Comparison of ENCODE assay signal across 25 cellular contexts in genomic region chr1:30642391-30643120, GRCh38.
"Had no signal": no experiment of that assay in that cellular context is flagged by ENCODE, and none has a peak within 500 bp of the region (broad histone marks: within the 10 kb centered on the region; RNA-seq: fewer than 3 reads in every experiment).

No MANE protein-coding gene starts in this region.

- ATAC-seq: esophagus mucosa; gastrocnemius medialis; left ventricle myocardium superior; mucosa of descending colon; natural killer cell treated with Interleukin-12 subunit alpha and Interleukin-12 subunit beta and Interleukin-15 and Interleukin-18, amount 100 ng/mL, for 72 hours; sciatic nerve; stimulated activated memory B cell treated with anti-CD40 and anti-IgM and Interleukin-4, amounts not matched to agents 10 μg/mL and 1 μg/mL and 100 μg/mL, for 72 hours; stimulated activated naive CD8-positive, alpha-beta T cell treated with anti-CD3 and anti-CD28 coated beads, Interleukin-15, Interleukin-2, amounts not matched to agents 100 U/mL and 50 U/mL, for 24 hours had no signal

- H3K27me3 ChIP-seq: right atrium auricular region, testis, uterus had no signal

- H3K9ac ChIP-seq: parathyroid adenoma had no signal

- H3K27ac Mint-ChIP-seq: memory B cell; naive B cell; natural killer cell treated with Interleukin-12 subunit alpha and Interleukin-12 subunit beta and Interleukin-15 and Interleukin-18, amount 100 ng/mL, for 72 hours; stimulated activated memory B cell treated with anti-CD40 and anti-IgM and Interleukin-4, amounts not matched to agents 10 μg/mL and 1 μg/mL and 100 μg/mL, for 72 hours; type B pancreatic cell had no signal

- H3K27ac ChIP-seq: dorsolateral prefrontal cortex, epithelial cell of prostate, gastrocnemius medialis, parathyroid adenoma, prostate gland, right atrium auricular region, testis, tibial artery, uterus had no signal

- H3K4me1 ChIP-seq: gastrocnemius medialis, parathyroid adenoma, prostate gland, right atrium auricular region, testis, tibial artery had no signal

- DNase-seq: effector CD4-positive, alpha-beta T cell; foreskin fibroblast; gastrocnemius medialis; left ventricle myocardium superior; mucosa of descending colon; naive B cell; stimulated activated CD4-positive, alpha-beta T cell treated with anti-CD3 and anti-CD28 coated beads, Interleukin-4, amount 100 ng/mL, for 4 hours; stimulated activated naive CD8-positive, alpha-beta T cell treated with anti-CD3 and anti-CD28 coated beads, Interleukin-15, Interleukin-2, amounts not matched to agents 100 U/mL and 50 U/mL, for 24 hours; substantia nigra; testis; tibial artery; uterus had no signal

- H3K36me3 Mint-ChIP-seq: memory B cell; natural killer cell treated with Interleukin-12 subunit alpha and Interleukin-12 subunit beta and Interleukin-15 and Interleukin-18, amount 100 ng/mL, for 72 hours; stimulated activated memory B cell treated with anti-CD40 and anti-IgM and Interleukin-4, amounts not matched to agents 10 μg/mL and 1 μg/mL and 100 μg/mL, for 72 hours; type B pancreatic cell had no signal

- H3K4me3 Mint-ChIP-seq: memory B cell; naive B cell; natural killer cell treated with Interleukin-12 subunit alpha and Interleukin-12 subunit beta and Interleukin-15 and Interleukin-18, amount 100 ng/mL, for 72 hours; neural crest cell; stimulated activated memory B cell treated with anti-CD40 and anti-IgM and Interleukin-4, amounts not matched to agents 10 μg/mL and 1 μg/mL and 100 μg/mL, for 72 hours; type B pancreatic cell had no signal

- H3K36me3 ChIP-seq: gastrocnemius medialis, prostate gland, right atrium auricular region, tibial artery, uterus had no signal

- H3K9me3 ChIP-seq: gastrocnemius medialis, mucosa of descending colon, prostate gland, right atrium auricular region, testis, tibial artery, uterus had no signal

- H3K9me3 Mint-ChIP-seq: natural killer cell treated with Interleukin-12 subunit alpha and Interleukin-12 subunit beta and Interleukin-15 and Interleukin-18, amount 100 ng/mL, for 72 hours; neural crest cell; stimulated activated memory B cell treated with anti-CD40 and anti-IgM and Interleukin-4, amounts not matched to agents 10 μg/mL and 1 μg/mL and 100 μg/mL, for 72 hours; type B pancreatic cell had no signal

- H3K4me1 Mint-ChIP-seq: memory B cell; naive B cell; neural crest cell; stimulated activated memory B cell treated with anti-CD40 and anti-IgM and Interleukin-4, amounts not matched to agents 10 μg/mL and 1 μg/mL and 100 μg/mL, for 72 hours had no signal

- H3K4me3 ChIP-seq: dorsolateral prefrontal cortex, gastrocnemius medialis, lung, mucosa of descending colon, prostate gland, right atrium auricular region, testis, tibial artery, uterus had no signal

- H2AFZ ChIP-seq: parathyroid adenoma had no signal
